ENCODE assay signal across 25 cellular contexts in the genomic region with DNA sequence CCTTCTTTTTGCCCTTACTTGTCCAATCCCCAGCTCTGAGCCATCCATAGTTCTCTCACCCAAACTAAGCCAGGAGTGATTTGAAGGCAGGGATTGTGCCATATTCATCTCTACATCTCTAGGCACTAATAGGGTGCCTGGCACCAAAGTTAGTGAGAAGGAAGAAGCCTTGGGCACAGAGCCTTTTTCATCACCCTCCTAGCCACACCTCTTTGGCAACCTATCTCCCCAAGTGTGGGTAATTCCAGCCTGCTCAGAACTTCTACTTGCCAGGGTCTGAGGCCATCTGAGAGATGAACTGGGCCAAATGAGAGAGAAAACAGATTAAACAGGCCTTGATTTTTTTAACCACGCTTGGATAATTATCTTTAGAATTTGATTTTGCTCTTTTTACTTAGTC.
A peak's percentile ranks its signal among the peaks of the same experiment; 100 is the strongest.
DNase-seq lines count a peak whose midpoint lies in the region; ATAC-seq and TF ChIP-seq lines count a peak whose summit lies in the region.
"Had no signal": no experiment of that assay in that cellular context is flagged by ENCODE, and none has a peak within 500 bp of the region (broad histone marks: within the 10 kb centered on the region; RNA-seq: fewer than 3 reads in every experiment).

No MANE protein-coding gene starts in this region.

- no peak overlapping the region for H3K4me3 Mint-ChIP-seq in GM23338
- no peak overlapping the region for H3K4me3 Mint-ChIP-seq in naive thymus-derived CD4-positive, alpha-beta T cell
- H3K4me3 Mint-ChIP-seq in CD4-positive, alpha-beta memory T cell: no peak overlapping the region
- H3K4me3 Mint-ChIP-seq: brain; CD8-positive, alpha-beta memory T cell; immature natural killer cell; neural progenitor cell; T-helper 17 cell had no signal

- H2AFZ ChIP-seq in GM23338 (no peak overlapping the region), Karpas-422 (ENCODE audit: low read length) (no peak overlapping the region), SK-N-SH (ENCODE audit: low read depth) (no peak overlapping the region)
- H2AFZ ChIP-seq: neural progenitor cell had no signal

- H3K27me3 Mint-ChIP-seq in GM23338 (ENCODE audit: insufficient read depth, low read depth, poor library complexity): peaks cover 7% of the 10 kb centered on the region
- no peaks in the 10 kb centered on the region for H3K27me3 Mint-ChIP-seq in naive thymus-derived CD4-positive, alpha-beta T cell
- H3K27me3 Mint-ChIP-seq in CD4-positive, alpha-beta memory T cell: no peaks in the 10 kb centered on the region
- H3K27me3 Mint-ChIP-seq: CD8-positive, alpha-beta memory T cell had no signal

- 45% methylated on average over 1 of the region's 1 CpG for WGBS in body of pancreas, 2 donors
- WGBS in SK-N-SH (ENCODE audit: low lambda C conversion rate): 89% methylated on average over 1 of the region's 1 CpG

- no peak for DNase-seq in GM23338 (ENCODE audit: low spot score)
- peak; percentile 32 for DNase-seq in Karpas-422
- peak in 2 of 4 donors; percentile 34 to 38 for DNase-seq in body of pancreas
- DNase-seq in naive thymus-derived CD4-positive, alpha-beta T cell: no peak
- no peak for DNase-seq in activated CD8-positive, alpha-beta memory T cell treated with anti-CD3 and anti-CD28 coated beads for 24 hours
- no peak for DNase-seq in CD4-positive, alpha-beta memory T cell
- DNase-seq in SK-N-SH: no peak
- no peak for DNase-seq in OCI-M1 (lab: John Stamatoyannopoulos, UW)
- DNase-seq: activated CD4-positive, alpha-beta T cell treated with anti-CD3 and anti-CD28 coated beads for 48 hours; CD8-positive, alpha-beta memory T cell; effector memory CD4-positive, alpha-beta T cell; foreskin melanocyte; GDM1; GOT3; immature natural killer cell; NCI-H1694 treated with DMSO at 0.1 percent for 48 hours; NCI-H69; T-helper 17 cell had no signal

- no peak; the same call in 1 of the 3 replicates for ATAC-seq in GM23338
- peak; percentile 52 for ATAC-seq in body of pancreas
- peak; percentile 37 for ATAC-seq in naive thymus-derived CD4-positive, alpha-beta T cell

- H3K79me2 ChIP-seq in GM23338 (replicated peaks; ENCODE audit: insufficient read depth) (no peaks in the 10 kb centered on the region), Karpas-422 (ENCODE audit: low read length) (no peaks in the 10 kb centered on the region), SK-N-SH (ENCODE audit: insufficient read depth) (no peaks in the 10 kb centered on the region)

- H3K9me2 ChIP-seq in GM23338 (ENCODE audit: insufficient read depth) (peaks cover 5% of the 10 kb centered on the region; the same call in 1 of the 2 replicates), Karpas-422 (replicated peaks; ENCODE audit: insufficient read depth, low read length) (no peaks in the 10 kb centered on the region), SK-N-SH (no peaks in the 10 kb centered on the region)

- H3K36me3 Mint-ChIP-seq in GM23338 (ENCODE audit: low read depth): no peaks in the 10 kb centered on the region
- peaks cover 0 to 5% (median 0%) of the 10 kb centered on the region in 5 donors for H3K36me3 Mint-ChIP-seq in naive thymus-derived CD4-positive, alpha-beta T cell
- H3K36me3 Mint-ChIP-seq in CD4-positive, alpha-beta memory T cell: no peaks in the 10 kb centered on the region
- H3K36me3 Mint-ChIP-seq: brain; CD8-positive, alpha-beta memory T cell; immature natural killer cell; neural progenitor cell had no signal

- H3K4me2 ChIP-seq in GM23338: peak overlapping the region; percentile 57
- no peak overlapping the region for H3K4me2 ChIP-seq in Karpas-422 (ENCODE audit: low read depth, low read length, poor library complexity, severe bottlenecking)
- no peak overlapping the region for H3K4me2 ChIP-seq in SK-N-SH
- H3K4me2 ChIP-seq: neural progenitor cell had no signal

- CTCF ChIA-PET in naive thymus-derived CD4-positive, alpha-beta T cell (lab: Charles Lee): no interaction called here
- CTCF ChIA-PET in CD4-positive, alpha-beta memory T cell (lab: Charles Lee; ENCODE audit: partially characterized antibody): no interaction called here
- CTCF ChIA-PET in SK-N-SH (lab: Yijun Ruan, JAX): interaction anchor here (1.0 kb wide), 1 partner anchor 15 kb away, joined by 3 read pairs; no protein-coding TSS in a partner anchor

- POLR2A ChIA-PET in naive thymus-derived CD4-positive, alpha-beta T cell (lab: Charles Lee): no interaction called here
- POLR2A ChIA-PET in CD4-positive, alpha-beta memory T cell (lab: Charles Lee; ENCODE audit: partially characterized antibody): interaction anchor here (0.6 kb wide), 1 partner anchor 67 kb away, joined by 3 read pairs; no protein-coding TSS in a partner anchor
- POLR2A ChIA-PET in SK-N-SH (lab: Yijun Ruan, JAX): no interaction called here

- H3K4me3 ChIP-seq in GM23338 (no peak overlapping the region), Karpas-422 (ENCODE audit: low read length) (no peak overlapping the region), body of pancreas (no peak overlapping the region), SK-N-SH (ENCODE audit: low read depth in 2 of 2, low read length in 1 of 2) (no peak overlapping the region)
- H3K4me3 ChIP-seq in naive thymus-derived CD4-positive, alpha-beta T cell (ENCODE audit: low read length): no peak overlapping the region
- H3K4me3 ChIP-seq in CD4-positive, alpha-beta memory T cell (ENCODE audit: low read length in 2 of 2): no peak overlapping the region
- H3K4me3 ChIP-seq: left lung, neural progenitor cell, SK-N-MC, skin epidermis, upper lobe of left lung had no signal

- TF ChIP-seq CTCF in GM23338 (conservative IDR thresholded peaks at IDR 0.05; ENCODE audit: low read depth in 2 of 2): no peak
- no peak for TF ChIP-seq CTCF in body of pancreas (IDR thresholded peaks at IDR 0.05)
- no peak for TF ChIP-seq CTCF in SK-N-SH (IDR thresholded peaks at IDR 0.05)

- no peak for TF ChIP-seq POLR2A in body of pancreas (IDR thresholded peaks at IDR 0.05)

- H3K9ac ChIP-seq in Karpas-422 (ENCODE audit: low read length) (no peak overlapping the region), SK-N-SH (no peak overlapping the region)
- H3K9ac ChIP-seq: neural progenitor cell had no signal

- H3K27ac ChIP-seq in GM23338 (ENCODE audit: low read depth) (peak overlapping the region; percentile 43; the same call in 1 of the 2 replicates), Karpas-422 (ENCODE audit: low read length) (no peak overlapping the region), body of pancreas (no peak overlapping the region), SK-N-SH (ENCODE audit: low read depth in 2 of 2, low read length in 1 of 2) (no peak overlapping the region)
- no peak overlapping the region for H3K27ac ChIP-seq in naive thymus-derived CD4-positive, alpha-beta T cell (ENCODE audit: low read depth, low read length)
- no peak overlapping the region for H3K27ac ChIP-seq in CD4-positive, alpha-beta memory T cell (ENCODE audit: low read depth, low read length)
- H3K27ac ChIP-seq: neural progenitor cell, RWPE1, SK-N-MC, upper lobe of left lung had no signal

- H3K36me3 ChIP-seq in GM23338 (ENCODE audit: insufficient read depth) (no peaks in the 10 kb centered on the region), Karpas-422 (ENCODE audit: insufficient read depth, low read length) (no peaks in the 10 kb centered on the region), body of pancreas (replicated peaks in 1 of 2; ENCODE audit: insufficient read depth in 1 of 2, low read depth in 2 of 2) (no peaks in the 10 kb centered on the region), SK-N-SH (replicated peaks in 1 of 2; ENCODE audit: control insufficient read depth in 1 of 2, insufficient read depth in 2 of 2, low read length in 1 of 2) (no peaks in the 10 kb centered on the region)
- H3K36me3 ChIP-seq in naive thymus-derived CD4-positive, alpha-beta T cell (ENCODE audit: control insufficient read depth in 2 of 3, insufficient read depth in 3 of 3, low read length in 3 of 3): no peaks in the 10 kb centered on the region
- no peaks in the 10 kb centered on the region for H3K36me3 ChIP-seq in CD4-positive, alpha-beta memory T cell (ENCODE audit: insufficient read depth, low read length)
- H3K36me3 ChIP-seq: left lung, neural progenitor cell, upper lobe of left lung had no signal

- no peak for TF ChIP-seq RAD21 in SK-N-SH (IDR thresholded peaks at IDR 0.05; ENCODE audit: low read length)

- TF ChIP-seq EP300 in SK-N-SH (IDR thresholded peaks at IDR 0.05; ENCODE audit: borderline replicate concordance in 1 of 2, low read depth in 1 of 2, low read length in 1 of 2): no peak

- intact Hi-C loops in body of pancreas (cut with DNase I): no loop called here
- intact Hi-C loops in naive thymus-derived CD4-positive, alpha-beta T cell (cut with micrococcal nuclease): loop anchor here in 1 of 2 donors (10.0 kb wide), 1 partner anchor 46 kb away; no protein-coding TSS in a partner anchor
- intact Hi-C loops in CD4-positive, alpha-beta memory T cell (cut with micrococcal nuclease): no loop called here

- H3F3A ChIP-seq in GM23338 (replicated peaks; ENCODE audit: low read depth) (no peaks in the 10 kb centered on the region), SK-N-SH (replicated peaks; ENCODE audit: insufficient read depth) (no peaks in the 10 kb centered on the region)

- peaks cover 27% of the 10 kb centered on the region for H3K4me1 Mint-ChIP-seq in GM23338
- peaks cover 0 to 23% (median 0%) of the 10 kb centered on the region in 7 donors for H3K4me1 Mint-ChIP-seq in naive thymus-derived CD4-positive, alpha-beta T cell
- H3K4me1 Mint-ChIP-seq in CD4-positive, alpha-beta memory T cell: no peaks in the 10 kb centered on the region
- H3K4me1 Mint-ChIP-seq: immature natural killer cell had no signal

- H3K9me3 Mint-ChIP-seq in GM23338: no peaks in the 10 kb centered on the region
- peaks cover 0 to 3% (median 0%) of the 10 kb centered on the region in 11 donors for H3K9me3 Mint-ChIP-seq in naive thymus-derived CD4-positive, alpha-beta T cell
- no peaks in the 10 kb centered on the region for H3K9me3 Mint-ChIP-seq in CD4-positive, alpha-beta memory T cell
- H3K9me3 Mint-ChIP-seq: CD8-positive, alpha-beta memory T cell; immature natural killer cell; neural progenitor cell had no signal

- H3K27me3 ChIP-seq in GM23338 (ENCODE audit: insufficient read depth) (no peaks in the 10 kb centered on the region), Karpas-422 (ENCODE audit: low read length) (no peaks in the 10 kb centered on the region), body of pancreas (no peaks in the 10 kb centered on the region), SK-N-SH (ENCODE audit: insufficient read depth) (no peaks in the 10 kb centered on the region)
- H3K27me3 ChIP-seq in naive thymus-derived CD4-positive, alpha-beta T cell (ENCODE audit: control insufficient read depth in 2 of 2, insufficient read depth in 2 of 2, low read length in 2 of 2): no peaks in the 10 kb centered on the region
- no peaks in the 10 kb centered on the region for H3K27me3 ChIP-seq in CD4-positive, alpha-beta memory T cell (ENCODE audit: insufficient read depth, low read length)
- H3K27me3 ChIP-seq: left lung, neural progenitor cell, upper lobe of left lung had no signal

- peaks cover 20% of the 10 kb centered on the region for H3K4me1 ChIP-seq in GM23338 (ENCODE audit: insufficient read depth)
- H3K4me1 ChIP-seq in Karpas-422 (ENCODE audit: low read length): no peaks in the 10 kb centered on the region; the same call in 1 of the 2 replicates
- H3K4me1 ChIP-seq in body of pancreas: no peaks in the 10 kb centered on the region
- no peaks in the 10 kb centered on the region for H3K4me1 ChIP-seq in naive thymus-derived CD4-positive, alpha-beta T cell (ENCODE audit: control insufficient read depth in 2 of 2, insufficient read depth in 2 of 2, low read length in 2 of 2)
- no peaks in the 10 kb centered on the region for H3K4me1 ChIP-seq in CD4-positive, alpha-beta memory T cell (ENCODE audit: insufficient read depth, low read length)
- H3K4me1 ChIP-seq in SK-N-SH (ENCODE audit: control insufficient read depth in 1 of 2, insufficient read depth in 2 of 2, low read depth in 1 of 2, low read length in 1 of 2): no peaks in the 10 kb centered on the region

- H4K20me1 ChIP-seq in GM23338 (replicated peaks; ENCODE audit: insufficient read depth) (no peaks in the 10 kb centered on the region), Karpas-422 (ENCODE audit: insufficient read depth, low read depth, low read length) (no peaks in the 10 kb centered on the region), SK-N-SH (ENCODE audit: insufficient read depth) (no peaks in the 10 kb centered on the region)

- no peak overlapping the region; the same call in 1 of the 2 replicates for H3K27ac Mint-ChIP-seq in GM23338
- H3K27ac Mint-ChIP-seq in naive thymus-derived CD4-positive, alpha-beta T cell: no peak overlapping the region
- peak overlapping the region in 1 of 7 donors; percentile 57 for H3K27ac Mint-ChIP-seq in CD4-positive, alpha-beta memory T cell
- H3K27ac Mint-ChIP-seq: neural progenitor cell, T-helper 17 cell had no signal

- H3K9me3 ChIP-seq in Karpas-422 (ENCODE audit: low read length) (no peaks in the 10 kb centered on the region), body of pancreas (no peaks in the 10 kb centered on the region), SK-N-SH (no peaks in the 10 kb centered on the region)
- no peaks in the 10 kb centered on the region for H3K9me3 ChIP-seq in naive thymus-derived CD4-positive, alpha-beta T cell (ENCODE audit: control insufficient read depth in 2 of 3, low read length in 3 of 3)
- H3K9me3 ChIP-seq in CD4-positive, alpha-beta memory T cell (ENCODE audit: control insufficient read depth in 1 of 2, low read length in 2 of 2): no peaks in the 10 kb centered on the region
- H3K9me3 ChIP-seq: left lung, upper lobe of left lung had no signal
